In the genomic region with DNA sequence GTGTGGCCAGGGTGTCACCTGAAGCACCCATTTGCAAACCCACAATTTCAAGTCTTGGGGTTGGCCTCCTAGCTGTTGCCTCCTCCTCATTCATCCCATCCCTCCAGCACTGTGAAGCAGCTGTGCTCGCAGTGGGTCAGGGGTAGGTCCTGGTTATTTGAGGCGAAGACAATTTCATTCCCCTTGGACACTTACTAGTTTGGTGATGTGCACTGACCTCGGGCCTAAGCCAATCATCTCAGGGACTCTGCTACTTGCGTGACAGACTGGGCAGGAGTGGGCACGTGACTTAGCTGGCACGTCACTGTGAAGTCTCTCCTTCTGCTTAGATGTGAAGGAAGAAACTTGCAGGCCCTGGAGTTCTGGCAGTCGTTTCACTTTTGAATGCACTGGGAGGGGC, we compare ENCODE assay signal across 11 cellular contexts.
"Had no signal": no experiment of that assay in that cellular context is flagged by ENCODE, and none has a peak within 500 bp of the region (broad histone marks: within the 10 kb centered on the region; RNA-seq: fewer than 3 reads in every experiment).

No MANE protein-coding gene starts in this region.

- H3K4me1 ChIP-seq: adrenal gland had no signal

- H3K36me3 Mint-ChIP-seq: memory B cell had no signal

- H3K36me3 ChIP-seq: adrenal gland, ovary, stomach had no signal

- ATAC-seq: activated T-helper 17 cell treated with anti-CD3 and anti-CD28 coated beads, Interleukin-2, amount 50 U/mL, for 72 hours; left cardiac atrium had no signal

- DNase-seq: activated CD4-positive, CD25-positive, alpha-beta regulatory T cell; activated naive CD4-positive, alpha-beta T cell treated with anti-CD3 and anti-CD28 coated beads, Interleukin-2, amount 50 U/mL, for 16 hours; left cardiac atrium; ovary; stimulated activated CD4-positive, alpha-beta T cell treated with anti-CD3 and anti-CD28 coated beads, Interleukin-4, amount 100 ng/mL, for 1 hour; T-helper 2 cell had no signal

- H3K27me3 Mint-ChIP-seq: activated T-helper 17 cell treated with anti-CD3 and anti-CD28 coated beads, Interleukin-2, amount 50 U/mL, for 72 hours; central memory CD8-positive, alpha-beta T cell; memory B cell had no signal

- H3K9me3 Mint-ChIP-seq: activated T-helper 17 cell treated with anti-CD3 and anti-CD28 coated beads, Interleukin-2, amount 50 U/mL, for 72 hours; central memory CD8-positive, alpha-beta T cell; memory B cell had no signal

- H3K4me3 ChIP-seq: adrenal gland, ovary, stomach had no signal

- H3K27ac Mint-ChIP-seq: activated T-helper 17 cell treated with anti-CD3 and anti-CD28 coated beads, Interleukin-2, amount 50 U/mL, for 72 hours had no signal

- H3K4me3 Mint-ChIP-seq: activated T-helper 17 cell treated with anti-CD3 and anti-CD28 coated beads, Interleukin-2, amount 50 U/mL, for 72 hours; central memory CD8-positive, alpha-beta T cell; memory B cell had no signal

- H3K27me3 ChIP-seq: adrenal gland, ovary, stomach had no signal

- H3K9me3 ChIP-seq: adrenal gland, ovary, stomach had no signal

- H3K27ac ChIP-seq: adrenal gland, ovary, stomach had no signal
